ENCODE assay signal across 8 cellular contexts in the genomic region with DNA sequence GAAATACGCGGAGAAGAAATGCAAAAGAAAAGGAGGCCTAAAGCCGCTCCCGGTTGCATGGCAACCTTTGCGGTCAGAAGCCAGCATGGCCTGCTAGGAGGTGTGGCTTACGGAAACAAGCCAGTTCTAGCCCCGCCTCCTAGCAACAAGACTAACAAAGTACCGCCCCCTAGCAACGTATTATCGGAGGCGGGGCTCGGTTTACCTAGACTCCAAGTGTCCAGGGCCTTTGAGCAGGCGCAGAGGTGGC. TPM values are rescaled to one million over a fixed set of nuclear protein-coding genes. Genes with fewer than 3 reads are reported as not detected.
DNase-seq lines count a peak whose midpoint lies in the region; ATAC-seq and TF ChIP-seq lines count a peak whose summit lies in the region.

No MANE protein-coding gene starts in this region.

- peak overlapping the region; percentile 35 to 63 for H3K4me3 ChIP-seq in Panc1 (ENCODE audit: low read depth in 2 of 2, low read length in 2 of 2)
- peak overlapping the region; percentile 45 to 91 (median 50) for H3K4me3 ChIP-seq in esophagus muscularis mucosa
- H3K4me3 ChIP-seq in prostate gland: peak overlapping the region; percentile 17 to 22

- no peak for TF ChIP-seq EP300 in esophagus muscularis mucosa (IDR thresholded peaks at IDR 0.05)

- POLR2A ChIA-PET in Panc1 (lab: Charles Lee): no interaction called here

- no peaks in the 10 kb centered on the region for H3K4me1 ChIP-seq in ES-I3 (ENCODE audit: insufficient read depth, low read length)
- peaks cover 2% of the 10 kb centered on the region for H3K4me1 ChIP-seq in Panc1 (ENCODE audit: control insufficient read depth, insufficient read depth, low read length)
- H3K4me1 ChIP-seq in esophagus muscularis mucosa: peaks cover 15 to 45% (median 23%) of the 10 kb centered on the region in 4 donors
- H3K4me1 ChIP-seq in prostate gland (replicated peaks): peaks cover 7% of the 10 kb centered on the region

- H3K27me3 ChIP-seq in Panc1 (ENCODE audit: control insufficient read depth, insufficient read depth, low read length) (no peaks in the 10 kb centered on the region), esophagus muscularis mucosa (no peaks in the 10 kb centered on the region), prostate gland (replicated peaks; ENCODE audit: insufficient read depth) (no peaks in the 10 kb centered on the region)

- peak overlapping the region; percentile 43; the same call in 1 of the 2 replicates for H3K9ac ChIP-seq in ES-I3 (ENCODE audit: low read depth, low read length)

- H3K9me3 ChIP-seq in ES-I3 (ENCODE audit: control insufficient read depth, insufficient read depth, low read length) (no peaks in the 10 kb centered on the region), Panc1 (ENCODE audit: control insufficient read depth, insufficient read depth, low read depth, low read length) (no peaks in the 10 kb centered on the region), esophagus muscularis mucosa (no peaks in the 10 kb centered on the region), prostate gland (no peaks in the 10 kb centered on the region)

- ATAC-seq in Panc1 (no peak), HG02884 (IDR thresholded peaks at IDR 0.05; ENCODE audit: unreplicated experiment) (no peak)

- H3K36me3 ChIP-seq in ES-I3 (ENCODE audit: insufficient read depth, low read length) (peaks cover 19% of the 10 kb centered on the region), Panc1 (ENCODE audit: control insufficient read depth, insufficient read depth, low read length) (peaks cover 2% of the 10 kb centered on the region; the same call in 1 of the 2 replicates), esophagus muscularis mucosa (peaks cover 28 to 37% (median 36%) of the 10 kb centered on the region in 4 donors), prostate gland (peaks cover 2 to 19% of the 10 kb centered on the region in 2 donors)

- intact Hi-C loops in Panc1 (cut with micrococcal nuclease; ENCODE audit: unreplicated experiment) (no loop called here), esophagus muscularis mucosa (cut with DNase I) (no loop called here), prostate gland (cut with DNase I) (no loop called here)

- CTCF ChIA-PET in Panc1 (lab: Charles Lee): no interaction called here

- in situ Hi-C loops in Panc1 (cut with HindIII; ENCODE audit: low pct_unique_long_range_greater_than_20kb, low sequenced_read_pairs): no loop called here

- DNase-seq in Panc1 (ENCODE audit: low read depth, low spot score) (no peak), esophagus muscularis mucosa (ENCODE audit: extremely low spot score) (no peak), prostate gland (ENCODE audit: low spot score) (no peak), NCI-H2081 treated with DMSO at 0.1 percent for 48 hours (lab: John Stamatoyannopoulos, UW) (no peak), globus pallidus (ENCODE audit: low spot score) (no peak)
- DNase-seq in NK-92 treated with Interleukin-12 subunit alpha and Interleukin-12 subunit beta, amount 100 ng/mL, for 24 hours (lab: John Stamatoyannopoulos, UW): no peak

- TF ChIP-seq CTCF in Panc1 (IDR thresholded peaks at IDR 0.05): no peak
- no peak for TF ChIP-seq CTCF in esophagus muscularis mucosa (IDR thresholded peaks at IDR 0.05)
- no peak for TF ChIP-seq CTCF in prostate gland (IDR thresholded peaks at IDR 0.05)

- WGBS in esophagus muscularis mucosa: 0% methylated on average over 13 of the region's 13 CpGs
- under 1% methylated on average over 13 of the region's 13 CpGs for WGBS in prostate gland

- TF ChIP-seq POLR2A in esophagus muscularis mucosa (IDR thresholded peaks at IDR 0.05; ENCODE audit: low read depth) (no peak), prostate gland (IDR thresholded peaks at IDR 0.05) (no peak)

- H3K27ac ChIP-seq in Panc1 (ENCODE audit: low read length) (peak overlapping the region; percentile 76), esophagus muscularis mucosa (replicated peaks in 1 of 4) (peak overlapping the region; percentile 55 to 98 (median 70)), prostate gland (peak overlapping the region; percentile 21 to 60)

- no TSS peak for BruUV-seq in Panc1 (replicated peaks; lab: Mats Ljungman, UMichigan)

RNA-seq across cellular contexts. Expression of a gene that starts 0.4 kb away (rescaled TPM):
- 53.4 TPM for total RNA-seq in Panc1 (2021; ENCODE audit: unreplicated experiment)
- 47.4 TPM for polyA plus RNA-seq in Panc1 (2012; ENCODE audit: insufficient read length)
- 10 to 100 TPM; 40.1 to 50.7 (median 48.4) TPM for total RNA-seq in esophagus muscularis mucosa
- total RNA-seq in prostate gland: 10 to 100 TPM; 50.6 to 97.1 TPM

RNA-seq across cellular contexts. Expression of a gene that starts 13.4 kb away (rescaled TPM):
- 2.9 TPM for total RNA-seq in Panc1 (2021; ENCODE audit: unreplicated experiment)
- 0.82 TPM for polyA plus RNA-seq in Panc1 (2012; ENCODE audit: insufficient read length)
- under 1 TPM; 0.42 to 0.86 (median 0.51) TPM for total RNA-seq in esophagus muscularis mucosa
- 1 to 10 TPM in 1 of 2 donors, under 1 TPM in 1; 0.45 to 2.2 TPM for total RNA-seq in prostate gland

RNA-seq across cellular contexts. Expression of a gene that starts 22.9 kb away (rescaled TPM):
- total RNA-seq in Panc1 (2021; ENCODE audit: unreplicated experiment): 56.7 TPM
- polyA plus RNA-seq in Panc1 (2012; ENCODE audit: insufficient read length): 41.4 TPM
- 10 to 100 TPM; 19.5 to 42.9 (median 31.7) TPM for total RNA-seq in esophagus muscularis mucosa
- total RNA-seq in prostate gland: 10 to 100 TPM; 26.2 to 39.7 TPM

RNA-seq across cellular contexts. Expression of a gene that starts 42.9 kb away (rescaled TPM):
- 10.6 TPM for total RNA-seq in Panc1 (2021; ENCODE audit: unreplicated experiment)
- polyA plus RNA-seq in Panc1 (2012; ENCODE audit: insufficient read length): 16.9 TPM
- total RNA-seq in esophagus muscularis mucosa: under 1 TPM; 0.17 to 0.57 (median 0.37) TPM
- total RNA-seq in prostate gland: 10 to 100 TPM in 1 of 2 donors, 1 to 10 TPM in 1; 7.4 to 10.2 TPM
